In the genomic region with DNA sequence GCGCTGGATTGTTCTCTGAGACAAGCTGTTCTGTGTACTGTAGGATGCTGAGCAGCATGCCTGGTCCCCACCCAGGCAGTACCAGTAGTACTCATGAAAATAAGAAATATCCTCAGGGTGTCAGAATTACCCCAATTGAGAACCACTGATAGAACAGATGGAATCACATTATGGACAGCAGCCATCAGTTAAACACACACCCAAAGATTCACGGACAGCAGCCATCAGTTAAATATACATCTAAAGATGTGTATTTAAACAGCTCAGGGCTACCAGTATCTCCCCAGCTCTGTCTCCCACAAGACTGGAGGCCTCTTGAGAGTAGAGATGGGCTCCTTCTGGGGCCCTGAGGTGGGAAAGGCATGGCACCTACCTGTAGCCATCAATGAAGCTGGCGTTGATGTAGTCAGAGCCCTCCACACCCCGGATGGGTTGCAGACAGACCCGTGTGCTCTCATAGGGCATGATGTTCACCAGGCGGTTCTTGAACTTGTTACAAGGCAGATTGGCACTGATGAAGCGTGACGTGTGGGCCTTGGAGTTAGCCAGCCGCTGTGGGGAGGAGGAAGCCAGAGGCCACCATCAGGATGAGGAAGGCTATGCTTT, we compare ENCODE assay signal across 29 cellular contexts.
"Had no signal": no experiment of that assay in that cellular context is flagged by ENCODE, and none has a peak within 500 bp of the region (broad histone marks: within the 10 kb centered on the region; RNA-seq: fewer than 3 reads in every experiment).

No MANE protein-coding gene starts in this region.

- FAIRE-seq: islet of Langerhans, kidney had no signal

- H3K4me3 ChIP-seq: left lung, lower lobe of right lung, ovary, prostate gland, smooth muscle cell, tibial nerve, uterus had no signal

- H3K27me3 ChIP-seq: left lung, ovary, tibial nerve, uterus had no signal

- H3K9me3 ChIP-seq: left lung, lower lobe of right lung, ovary, prostate gland, uterus had no signal

- H3K27ac ChIP-seq: left lung, lower lobe of right lung, ovary, prostate gland, tibial nerve, uterus had no signal

- H3K27me3 Mint-ChIP-seq: naive thymus-derived CD8-positive, alpha-beta T cell; stimulated activated memory B cell treated with anti-CD40 and anti-IgM and Interleukin-4, amounts not matched to agents 10 μg/mL and 1 μg/mL and 100 μg/mL, for 72 hours; stimulated activated naive CD8-positive, alpha-beta T cell treated with anti-CD3 and anti-CD28 coated beads, Interleukin-15, amount 100 ng/mL, for 72 hours; type B pancreatic cell had no signal

- DNase-seq: hypothalamus; immature natural killer cell; kidney; left colon; left lung; lower lobe of right lung; mammary epithelial cell; mesenchymal stem cell; naive thymus-derived CD8-positive, alpha-beta T cell; occipital lobe; ovary; retina; right cardiac atrium; stimulated activated CD4-positive, alpha-beta T cell treated with anti-CD3 and anti-CD28 coated beads, Interleukin-1b, Interleukin-23, amount 100 ng/mL, for 48 hours; stimulated activated CD4-positive, alpha-beta T cell treated with anti-CD3 and anti-CD28 coated beads, Interleukin-2, amount 100 ng/mL, for 48 hours; stimulated activated CD4-positive, alpha-beta T cell treated with anti-CD3 and anti-CD28 coated beads, Interleukin-4, amount 100 ng/mL, for 4 hours; stimulated activated CD8-positive, alpha-beta memory T cell treated with anti-CD3 and anti-CD28 coated beads, Interleukin-4, amount 100 ng/mL, for 48 hours; stimulated activated naive CD4-positive, alpha-beta T cell treated with Interleukin-2 at 50 U/mL for 16 hours; stimulated activated naive CD8-positive, alpha-beta T cell treated with anti-CD3 and anti-CD28 coated beads, Interleukin-15, amount 100 ng/mL, for 72 hours; substantia nigra; uterus had no signal

- H3K4me1 Mint-ChIP-seq: immature natural killer cell, nephron, neural crest cell had no signal

- H3K36me3 Mint-ChIP-seq: immature natural killer cell had no signal

- H3K27ac Mint-ChIP-seq: immature natural killer cell; naive thymus-derived CD8-positive, alpha-beta T cell; nephron; stimulated activated memory B cell treated with anti-CD40 and anti-IgM and Interleukin-4, amounts not matched to agents 10 μg/mL and 1 μg/mL and 100 μg/mL, for 72 hours; stimulated activated naive CD8-positive, alpha-beta T cell treated with anti-CD3 and anti-CD28 coated beads, Interleukin-15, amount 100 ng/mL, for 72 hours; type B pancreatic cell had no signal

- H3K4me3 Mint-ChIP-seq: immature natural killer cell; naive thymus-derived CD8-positive, alpha-beta T cell; nephron; neural crest cell; stimulated activated memory B cell treated with anti-CD40 and anti-IgM and Interleukin-4, amounts not matched to agents 10 μg/mL and 1 μg/mL and 100 μg/mL, for 72 hours; stimulated activated naive CD8-positive, alpha-beta T cell treated with anti-CD3 and anti-CD28 coated beads, Interleukin-15, amount 100 ng/mL, for 72 hours; type B pancreatic cell had no signal

- H3K36me3 ChIP-seq: ovary, uterus had no signal

- H3K4me1 ChIP-seq: left lung, lower lobe of right lung, prostate gland, uterus had no signal
